Comparison of ENCODE assay signal across 7 cellular contexts in genomic region chr6:26055670-26056582, GRCh38.
DNase-seq lines count a peak whose midpoint lies in the region; ATAC-seq and TF ChIP-seq lines count a peak whose summit lies in the region.

No MANE protein-coding gene starts in this region.

- ATAC-seq in GM18511 (IDR thresholded peaks at IDR 0.05; ENCODE audit: unreplicated experiment) (peak; percentile 74), HG02973 (IDR thresholded peaks at IDR 0.05; ENCODE audit: unreplicated experiment) (peak; percentile 70)

- DNase-seq in NCI-H1930 (lab: John Stamatoyannopoulos, UW) = peak; percentile 69 to 79
- DNase-seq in T-helper 22 cell (ENCODE audit: low read depth) = peak; percentile 58
- peak; percentile 95 for DNase-seq in astrocyte of the spinal cord (ENCODE audit: low read depth, low spot score)
- peak; percentile 85 to 92 for DNase-seq in hippocampal formation (lab: John Stamatoyannopoulos, UW)
- DNase-seq in retinal pigment epithelial cell (ENCODE audit: low read depth) = no peak

- H3K4me3 ChIP-seq in astrocyte of the spinal cord (ENCODE audit: low read depth, low read length) (peak overlapping the region; percentile 61), retinal pigment epithelial cell (ENCODE audit: low read length) (peak overlapping the region; percentile 78)

- in situ Hi-C loops in astrocyte of the spinal cord (cut with HindIII; ENCODE audit: low sequenced_read_pairs) = no loop called here

- no peak for TF ChIP-seq CTCF in astrocyte of the spinal cord (IDR thresholded peaks at IDR 0.05; ENCODE audit: low read depth, low read length)
- TF ChIP-seq CTCF in retinal pigment epithelial cell (conservative IDR thresholded peaks at IDR 0.05; ENCODE audit: low read depth, low read length) = no peak
